In genomic region chr12:98416845-98417244, GRCh38 we compare ENCODE assay signal across 8 cellular contexts.
DNase-seq lines count a peak whose midpoint lies in the region; TF ChIP-seq lines count a peak whose summit lies in the region.

No MANE protein-coding gene starts in this region.

- H3K27me3 Mint-ChIP-seq in progenitor cell of endocrine pancreas = no peaks in the 10 kb centered on the region

- no peak overlapping the region for H3K4me3 Mint-ChIP-seq in progenitor cell of endocrine pancreas (ENCODE audit: low read depth)

- H3K36me3 Mint-ChIP-seq in progenitor cell of endocrine pancreas (ENCODE audit: insufficient read depth) = no peaks in the 10 kb centered on the region

- peak; percentile 19 for DNase-seq in NCI-H1105 treated with DMSO at 0.1 percent for 48 hours (lab: John Stamatoyannopoulos, UW)
- no peak for DNase-seq in NCI-H1105 (lab: John Stamatoyannopoulos, UW)
- peak; percentile 14 for DNase-seq in NCI-H446 treated with DMSO at 0.1 percent for 48 hours (lab: John Stamatoyannopoulos, UW)
- peak; percentile 47 for DNase-seq in dermis blood vessel endothelial cell
- DNase-seq in progenitor cell of endocrine pancreas (ENCODE audit: low spot score, unreplicated experiment) = no peak
- no peak for DNase-seq in amygdala (lab: John Stamatoyannopoulos, UW)
- no peak for DNase-seq in KG1 (lab: John Stamatoyannopoulos, UW)
- DNase-seq in medulla oblongata (ENCODE audit: extremely low spot score) = no peak

- H3K27ac Mint-ChIP-seq in progenitor cell of endocrine pancreas = no peak overlapping the region

- peak; percentile 13 for TF ChIP-seq CTCF in progenitor cell of endocrine pancreas (IDR thresholded peaks at IDR 0.05; ENCODE audit: unreplicated experiment)

- H3K9me3 Mint-ChIP-seq in progenitor cell of endocrine pancreas (ENCODE audit: low read depth) = no peaks in the 10 kb centered on the region

- H3K4me1 Mint-ChIP-seq in progenitor cell of endocrine pancreas (ENCODE audit: low read depth) = peaks cover 6% of the 10 kb centered on the region

Comparison
In these comparisons a context has a peak if more than half of its experiments do, and no peak if none do; other contexts are left out.
1. DNase-seq: peak in NCI-H1105 treated with DMSO at 0.1 percent for 48 hours (single experiment), NCI-H446 treated with DMSO at 0.1 percent for 48 hours (single experiment) and dermis blood vessel endothelial cell (single experiment); none in NCI-H1105 (single experiment), progenitor cell of endocrine pancreas (single experiment), amygdala (0 of 56), KG1 (single experiment) and medulla oblongata (single experiment).